Comparison of ENCODE assay signal across 8 cellular contexts in genomic region chr2:16553222-16553621, GRCh38.
DNase-seq lines count a peak whose midpoint lies in the region; TF ChIP-seq lines count a peak whose summit lies in the region.

No MANE protein-coding gene starts in this region.

- no peaks in the 10 kb centered on the region for H3K9me3 ChIP-seq in BE2C

- in situ Hi-C loops in GM13977 (cut with MboI; ENCODE audit: low pct_unique_long_range_greater_than_20kb, low sequenced_read_pairs, unreplicated experiment) = no loop called here

- peak; percentile 76 for TF ChIP-seq CTCF in BE2C (IDR thresholded peaks at IDR 0.05; ENCODE audit: low read depth, low read length)
- TF ChIP-seq CTCF in GM13977 (IDR thresholded peaks at IDR 0.05; ENCODE audit: extremely low read depth, insufficient read depth, missing control alignments) = peak; percentile 53
- peak; percentile 60 for TF ChIP-seq CTCF in cardiac fibroblast (IDR thresholded peaks at IDR 0.05; ENCODE audit: low read depth, low read length)

- H3K36me3 ChIP-seq in BE2C = no peaks in the 10 kb centered on the region

- no peaks in the 10 kb centered on the region for H3K4me1 ChIP-seq in BE2C

- DNase-seq in BE2C (peak; percentile 53), GM13977 (ENCODE audit: low spot score) (no peak), NCI-H460 (ENCODE audit: extremely low read depth, low read depth) (peak; percentile 20), cardiac fibroblast (ENCODE audit: low read depth in 2 of 2) (peak; percentile 56 to 64), medulla oblongata (ENCODE audit: extremely low spot score) (peak; percentile 74), GM19240 (ENCODE audit: insufficient read length, low spot score) (no peak), GOT3 (lab: John Stamatoyannopoulos, UW) (no peak)
- DNase-seq in central memory CD4-positive, alpha-beta T cell = no peak

- H3K27me3 ChIP-seq in BE2C = no peaks in the 10 kb centered on the region

- H3K4me3 ChIP-seq in BE2C (ENCODE audit: low read depth, low read length) = no peak overlapping the region
- no peak overlapping the region for H3K4me3 ChIP-seq in cardiac fibroblast (replicated peaks in 1 of 2; ENCODE audit: low read depth in 2 of 2, low read length in 2 of 2)

Comparison
In these comparisons a context has a peak if more than half of its experiments do, and no peak if none do; other contexts are left out.
1. DNase-seq: peak in BE2C (single experiment), NCI-H460 (single experiment), cardiac fibroblast (2 of 2) and medulla oblongata (single experiment); none in GM13977 (single experiment), GM19240 (single experiment), GOT3 (single experiment) and central memory CD4-positive, alpha-beta T cell (single experiment).
2. Peak in every context shown above with its lines, with median percentiles within 50 percentile points of each other: CTCF ChIP-seq.